12 cellular contexts compared by ENCODE assay signal in genomic region chr3:53744351-53744750, GRCh38.
DNase-seq lines count a peak whose midpoint lies in the region; ATAC-seq and TF ChIP-seq lines count a peak whose summit lies in the region.
"Had no signal": no experiment of that assay in that cellular context is flagged by ENCODE, and none has a peak within 500 bp of the region (broad histone marks: within the 10 kb centered on the region; RNA-seq: fewer than 3 reads in every experiment).

No MANE protein-coding gene starts in this region.

- no peaks in the 10 kb centered on the region for H3K9me3 Mint-ChIP-seq in neural crest cell
- no peaks in the 10 kb centered on the region for H3K9me3 Mint-ChIP-seq in activated naive CD4-positive, alpha-beta T cell treated with anti-CD3 and anti-CD28 coated beads, Interleukin-2, amount 10 ng/mL, durations not matched to agents 7 days and 5 days
- H3K9me3 Mint-ChIP-seq in activated T-helper 17 cell treated with anti-CD3 and anti-CD28 coated beads, Interleukin-2, amount 50 U/mL, for 72 hours, result no peaks in the 10 kb centered on the region
- H3K9me3 Mint-ChIP-seq: naive thymus-derived CD4-positive, alpha-beta T cell had no signal

- peak; percentile 16 for DNase-seq in NCI-H128 (lab: John Stamatoyannopoulos, UW; ENCODE audit: unreplicated experiment)
- DNase-seq in SHP77 (lab: John Stamatoyannopoulos, UW), result peak; percentile 72 to 78
- DNase-seq in neural crest cell (ENCODE audit: low read depth, low spot score), result no peak
- DNase-seq in MV-4-11 (lab: John Stamatoyannopoulos, UW), result no peak
- no peak for DNase-seq in activated naive CD4-positive, alpha-beta T cell treated with anti-CD3 and anti-CD28 coated beads, Interleukin-2, amount 10 ng/mL, durations not matched to agents 7 days and 5 days
- DNase-seq: DMS153; GOT3; naive thymus-derived CD4-positive, alpha-beta T cell; stimulated activated naive CD4-positive, alpha-beta T cell treated with Interleukin-2 at 50 U/mL for 16 hours had no signal

- H3K4me3 Mint-ChIP-seq in neural crest cell, result no peak overlapping the region
- H3K4me3 Mint-ChIP-seq in activated naive CD4-positive, alpha-beta T cell treated with anti-CD3 and anti-CD28 coated beads, Interleukin-2, amount 10 ng/mL, durations not matched to agents 7 days and 5 days, result no peak overlapping the region
- no peak overlapping the region for H3K4me3 Mint-ChIP-seq in activated T-helper 17 cell treated with anti-CD3 and anti-CD28 coated beads, Interleukin-2, amount 50 U/mL, for 72 hours
- H3K4me3 Mint-ChIP-seq: naive thymus-derived CD4-positive, alpha-beta T cell had no signal

- TF ChIP-seq CTCF in GM12873 (IDR thresholded peaks at IDR 0.05; ENCODE audit: insufficient read depth, low read depth, low read length, missing control alignments), result peak; percentile 38
- no peak for TF ChIP-seq CTCF in neural crest cell (conservative IDR thresholded peaks at IDR 0.05)

- no peaks in the 10 kb centered on the region for H3K36me3 Mint-ChIP-seq in neural crest cell (ENCODE audit: low read depth)
- no peaks in the 10 kb centered on the region for H3K36me3 Mint-ChIP-seq in activated naive CD4-positive, alpha-beta T cell treated with anti-CD3 and anti-CD28 coated beads, Interleukin-2, amount 10 ng/mL, durations not matched to agents 7 days and 5 days
- no peaks in the 10 kb centered on the region for H3K36me3 Mint-ChIP-seq in activated T-helper 17 cell treated with anti-CD3 and anti-CD28 coated beads, Interleukin-2, amount 50 U/mL, for 72 hours (ENCODE audit: low read depth)
- H3K36me3 Mint-ChIP-seq: naive thymus-derived CD4-positive, alpha-beta T cell had no signal

- no peak for ATAC-seq in HG03135 (IDR thresholded peaks at IDR 0.05; ENCODE audit: unreplicated experiment)
- no peak for ATAC-seq in activated T-helper 17 cell treated with anti-CD3 and anti-CD28 coated beads, Interleukin-2, amount 50 U/mL, for 72 hours (replicated peaks)
- ATAC-seq: naive thymus-derived CD4-positive, alpha-beta T cell had no signal

- H3K27ac Mint-ChIP-seq in neural crest cell (ENCODE audit: unreplicated experiment), result peak overlapping the region; percentile 58
- no peak overlapping the region for H3K27ac Mint-ChIP-seq in activated naive CD4-positive, alpha-beta T cell treated with anti-CD3 and anti-CD28 coated beads, Interleukin-2, amount 10 ng/mL, durations not matched to agents 7 days and 5 days
- H3K27ac Mint-ChIP-seq in activated T-helper 17 cell treated with anti-CD3 and anti-CD28 coated beads, Interleukin-2, amount 50 U/mL, for 72 hours, result no peak overlapping the region
- H3K27ac Mint-ChIP-seq: naive thymus-derived CD4-positive, alpha-beta T cell had no signal

- CTCF ChIA-PET in activated naive CD4-positive, alpha-beta T cell treated with anti-CD3 and anti-CD28 coated beads, Interleukin-2, amount 10 ng/mL, durations not matched to agents 7 days and 5 days (lab: Charles Lee), result no interaction called here

- H3K27me3 Mint-ChIP-seq in neural crest cell (ENCODE audit: low read depth), result peaks cover 3% of the 10 kb centered on the region
- peaks cover 64% of the 10 kb centered on the region for H3K27me3 Mint-ChIP-seq in activated naive CD4-positive, alpha-beta T cell treated with anti-CD3 and anti-CD28 coated beads, Interleukin-2, amount 10 ng/mL, durations not matched to agents 7 days and 5 days
- peaks cover 6% of the 10 kb centered on the region for H3K27me3 Mint-ChIP-seq in activated T-helper 17 cell treated with anti-CD3 and anti-CD28 coated beads, Interleukin-2, amount 50 U/mL, for 72 hours

- no peaks in the 10 kb centered on the region for H3K4me1 Mint-ChIP-seq in neural crest cell
- H3K4me1 Mint-ChIP-seq in activated naive CD4-positive, alpha-beta T cell treated with anti-CD3 and anti-CD28 coated beads, Interleukin-2, amount 10 ng/mL, durations not matched to agents 7 days and 5 days, result peaks cover 3% of the 10 kb centered on the region
- H3K4me1 Mint-ChIP-seq in activated T-helper 17 cell treated with anti-CD3 and anti-CD28 coated beads, Interleukin-2, amount 50 U/mL, for 72 hours, result peaks cover 16% of the 10 kb centered on the region

Comparison
In these comparisons a context has a peak if more than half of its experiments do, and no peak if none do; other contexts are left out.
1. DNase-seq: peak in NCI-H128 (single experiment) and SHP77 (2 of 2); none in neural crest cell (single experiment), MV-4-11 (single experiment) and activated naive CD4-positive, alpha-beta T cell treated with anti-CD3 and anti-CD28 coated beads, Interleukin-2, amount 10 ng/mL, durations not matched to agents 7 days and 5 days (single experiment).